8 cellular contexts compared by ENCODE assay signal in the genomic region with DNA sequence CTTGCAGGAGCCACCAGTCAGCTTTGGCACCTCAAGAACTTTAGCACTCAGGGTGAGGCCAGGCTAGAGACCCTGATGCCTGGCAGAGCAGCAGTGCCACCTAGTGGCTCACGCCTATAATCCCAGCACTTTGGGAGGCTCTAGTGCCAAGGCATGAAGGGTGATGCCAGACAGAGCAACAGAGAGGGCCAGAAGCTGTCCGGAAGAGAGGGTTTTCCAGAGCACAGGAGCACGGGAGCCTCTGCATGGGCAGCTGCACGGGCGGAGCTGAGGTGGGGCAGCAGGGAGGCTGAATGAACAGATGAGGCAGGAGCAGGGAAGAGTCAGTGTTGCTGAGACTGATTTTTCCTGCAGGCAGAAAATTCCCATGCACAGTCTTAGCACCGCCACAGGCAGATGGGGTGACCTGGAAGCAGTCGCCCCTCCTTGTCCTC. TPM values are rescaled to one million over a fixed set of nuclear protein-coding genes. Genes with fewer than 3 reads are reported as not detected.
DNase-seq lines count a peak whose midpoint lies in the region; ATAC-seq and TF ChIP-seq lines count a peak whose summit lies in the region.

No MANE protein-coding gene starts in this region.

- H3K27me3 ChIP-seq in MM.1S (replicated peaks; ENCODE audit: insufficient read depth, low read length): no peaks in the 10 kb centered on the region; the same call in 1 of the 2 replicates
- H3K27me3 ChIP-seq in spleen (replicated peaks in 1 of 7): peaks cover 0 to 5% (median 0%) of the 10 kb centered on the region in 7 donors

- H3K9ac ChIP-seq in MM.1S (ENCODE audit: low read length): no peak overlapping the region

- DNase-seq in G401 (ENCODE audit: low spot score) (peak; percentile 59), MM.1S (peak; percentile 69), T-helper 17 cell (peak; percentile 15 to 43 (median 21)), astrocyte of the hippocampus (ENCODE audit: low read depth, low spot score) (peak; percentile 83), iPS DF 4.7 (ENCODE audit: extremely low read depth, low spot score) (peak; percentile 46), spleen (peak; percentile 87)
- no peak for DNase-seq in NK-92 treated with Interleukin-12 subunit alpha and Interleukin-12 subunit beta, amount 100 ng/mL, for 24 hours (lab: John Stamatoyannopoulos, UW)

- H3K27ac ChIP-seq in MM.1S (ENCODE audit: low read length) (no peak overlapping the region), spleen (no peak overlapping the region)

- no peaks in the 10 kb centered on the region for H3F3A ChIP-seq in MM.1S (ENCODE audit: insufficient read depth, low read length)

- H3K79me2 ChIP-seq in MM.1S (ENCODE audit: low read length): no peaks in the 10 kb centered on the region

- H3K4me3 ChIP-seq in MM.1S (ENCODE audit: low read length) (no peak overlapping the region), spleen (no peak overlapping the region)

- H3K36me3 Mint-ChIP-seq in T-helper 17 cell (ENCODE audit: low read depth): no peaks in the 10 kb centered on the region

- H3K9me2 ChIP-seq in MM.1S (replicated peaks; ENCODE audit: insufficient read depth, low read length): no peaks in the 10 kb centered on the region

- H3K4me3 Mint-ChIP-seq in T-helper 17 cell: no peak overlapping the region

- peaks cover 16% of the 10 kb centered on the region for H3K27me3 Mint-ChIP-seq in T-helper 17 cell

- intact Hi-C loops in spleen (cut with DNase I; ENCODE audit: low total_unique reads): loop anchor here (10.0 kb wide), 1 partner anchor 653 kb away; no protein-coding TSS in a partner anchor

- H3K4me1 ChIP-seq in MM.1S (ENCODE audit: low read length) (no peaks in the 10 kb centered on the region), spleen (peaks cover 0 to 19% (median 0%) of the 10 kb centered on the region in 6 donors)

- H3K4me1 Mint-ChIP-seq in T-helper 17 cell: no peaks in the 10 kb centered on the region

- no peak overlapping the region for H3K4me2 ChIP-seq in MM.1S (ENCODE audit: low read depth, low read length)

- H4K20me1 ChIP-seq in MM.1S (ENCODE audit: insufficient read depth, low read length): no peaks in the 10 kb centered on the region

- peak overlapping the region; percentile 9 for H3K27ac Mint-ChIP-seq in T-helper 17 cell

- H3K36me3 ChIP-seq in MM.1S (replicated peaks; ENCODE audit: insufficient read depth, low read length) (no peaks in the 10 kb centered on the region), spleen (no peaks in the 10 kb centered on the region)

- H3K9me3 ChIP-seq in MM.1S (replicated peaks; ENCODE audit: insufficient read depth, low read length) (no peaks in the 10 kb centered on the region), T-helper 17 cell (ENCODE audit: control insufficient read depth, low read length, poor library complexity, severe bottlenecking) (no peaks in the 10 kb centered on the region), spleen (no peaks in the 10 kb centered on the region)

- peak; percentile 90 for TF ChIP-seq CTCF in MM.1S (IDR thresholded peaks at IDR 0.05; ENCODE audit: low read length)
- peak; percentile 31 to 85 (median 80) for TF ChIP-seq CTCF in spleen (IDR thresholded peaks at IDR 0.05 in 8 of 11, conservative IDR thresholded peaks at IDR 0.05 in 3 of 11)

- in situ Hi-C loops in G401 (cut with HindIII; ENCODE audit: low sequenced_read_pairs): no loop called here

- no peak overlapping the region for H2AFZ ChIP-seq in MM.1S (ENCODE audit: low read length)

- WGBS in spleen, 5 donors: 22 to 33% (median 26%) methylated on average over 5 to 7 of the region's 7 CpGs

- ATAC-seq in GM21737 (IDR thresholded peaks at IDR 0.05; ENCODE audit: unreplicated experiment) (peak; percentile 70), T-helper 17 cell (peak; percentile 81)

- TF ChIP-seq POLR2A in spleen (IDR thresholded peaks at IDR 0.05): no peak

RNA-seq across cellular contexts. Expression of a gene that starts 38.9 kb away (rescaled TPM):
- total RNA-seq in G401 (2014; rRNA removed; shearing (Covaris generic)): 0.34 TPM in 1 of 2 replicates, not detected in the other
- total RNA-seq in T-helper 17 cell (1 to 10 TPM; 2.8 to 3.2 TPM), spleen (1 to 10 TPM; 2.2 to 6.0 (median 3.1) TPM)
- 1 to 10 TPM; 4.9 to 9.0 (median 8.0) TPM for polyA plus RNA-seq in spleen
